17 cellular contexts compared by ENCODE assay signal in genomic region chr7:142712617-142712957, GRCh38. TPM values are rescaled to one million over a fixed set of nuclear protein-coding genes. Genes with fewer than 3 reads are reported as not detected.
DNase-seq lines count a peak whose midpoint lies in the region; ATAC-seq and TF ChIP-seq lines count a peak whose summit lies in the region.
"Had no signal": no experiment of that assay in that cellular context is flagged by ENCODE, and none has a peak within 500 bp of the region (broad histone marks: within the 10 kb centered on the region; RNA-seq: fewer than 3 reads in every experiment).

No MANE protein-coding gene starts in this region.

- peak; percentile 8 for TF ChIP-seq CTCF in lower lobe of right lung (IDR thresholded peaks at IDR 0.05)

- peaks cover 53% of the 10 kb centered on the region for H3K4me1 ChIP-seq in CD8-positive, alpha-beta memory T cell (ENCODE audit: insufficient read depth, low read length)
- H3K4me1 ChIP-seq in lower lobe of right lung: no peaks in the 10 kb centered on the region
- H3K4me1 ChIP-seq: upper lobe of left lung had no signal

- peaks cover 62% of the 10 kb centered on the region for H3K4me1 Mint-ChIP-seq in T-helper 2 cell treated with Interferon-gamma antibody and Interleukin-4, amounts not matched to agents 5 μg/mL and 100 μg/mL, for 36 hours (ENCODE audit: low read depth)
- H3K4me1 Mint-ChIP-seq in CD8-positive, alpha-beta memory T cell: peaks cover 59 to 84% (median 79%) of the 10 kb centered on the region in 3 donors
- peaks cover 54% of the 10 kb centered on the region for H3K4me1 Mint-ChIP-seq in activated CD4-positive, alpha-beta memory T cell treated with anti-CD3 and anti-CD28 coated beads for 36 hours (ENCODE audit: low read depth)

- no peaks in the 10 kb centered on the region for H3K9me3 ChIP-seq in CD8-positive, alpha-beta memory T cell (ENCODE audit: low read length)
- H3K9me3 ChIP-seq in lower lobe of right lung: no peaks in the 10 kb centered on the region
- H3K9me3 ChIP-seq: upper lobe of left lung had no signal

- H3K27me3 Mint-ChIP-seq in T-helper 2 cell treated with Interferon-gamma antibody and Interleukin-4, amounts not matched to agents 5 μg/mL and 100 μg/mL, for 36 hours (ENCODE audit: low read depth): no peaks in the 10 kb centered on the region
- no peaks in the 10 kb centered on the region for H3K27me3 Mint-ChIP-seq in CD8-positive, alpha-beta memory T cell
- no peaks in the 10 kb centered on the region for H3K27me3 Mint-ChIP-seq in activated CD4-positive, alpha-beta memory T cell treated with anti-CD3 and anti-CD28 coated beads for 36 hours
- H3K27me3 Mint-ChIP-seq: activated B cell treated with CpG ODN at 0.5 μM for 24 hours had no signal

- H3K36me3 ChIP-seq in CD8-positive, alpha-beta memory T cell (ENCODE audit: insufficient read depth, low read length): no peaks in the 10 kb centered on the region
- H3K36me3 ChIP-seq in lower lobe of right lung: no peaks in the 10 kb centered on the region
- H3K36me3 ChIP-seq: upper lobe of left lung had no signal

- H3K4me3 Mint-ChIP-seq in T-helper 2 cell treated with Interferon-gamma antibody and Interleukin-4, amounts not matched to agents 5 μg/mL and 100 μg/mL, for 36 hours: peak overlapping the region; percentile 44
- H3K4me3 Mint-ChIP-seq in CD8-positive, alpha-beta memory T cell: peak overlapping the region; percentile 16 to 93 (median 87)
- no peak overlapping the region for H3K4me3 Mint-ChIP-seq in activated CD4-positive, alpha-beta memory T cell treated with anti-CD3 and anti-CD28 coated beads for 36 hours

- H3K4me3 ChIP-seq in CD8-positive, alpha-beta memory T cell (ENCODE audit: low read length): no peak overlapping the region
- no peak overlapping the region for H3K4me3 ChIP-seq in lower lobe of right lung
- H3K4me3 ChIP-seq: upper lobe of left lung had no signal

- POLR2A ChIA-PET in CD8-positive, alpha-beta memory T cell (lab: Charles Lee): interaction anchor here (0.9 to 1.1 kb wide), 2 partner anchors 72 to 96 kb away, joined by 4 to 7 read pairs; no protein-coding TSS in a partner anchor
- POLR2A ChIA-PET in activated CD4-positive, alpha-beta memory T cell treated with anti-CD3 and anti-CD28 coated beads for 36 hours (lab: Charles Lee): no interaction called here

- DNase-seq in T-helper 2 cell treated with Interferon-gamma antibody and Interleukin-4, amounts not matched to agents 5 μg/mL and 100 μg/mL, for 36 hours (ENCODE audit: low spot score): no peak
- DNase-seq in T-helper 2 cell: no peak
- no peak for DNase-seq in CD8-positive, alpha-beta memory T cell
- DNase-seq in activated CD4-positive, alpha-beta memory T cell treated with anti-CD3 and anti-CD28 coated beads for 36 hours: no peak
- no peak for DNase-seq in lower lobe of right lung
- DNase-seq in NCI-H1436 (lab: John Stamatoyannopoulos, UW): no peak
- DNase-seq in NCI-H2171 treated with DMSO at 0.1 percent for 48 hours (lab: John Stamatoyannopoulos, UW): no peak
- DNase-seq: activated B cell treated with CpG ODN at 0.5 μM for 24 hours, activated T-cell treated with anti-CD3 and anti-CD28 coated beads for 4 hours, amygdala, foreskin melanocyte, NCI-H1048, upper lobe of left lung had no signal

- H3K27ac Mint-ChIP-seq in T-helper 2 cell treated with Interferon-gamma antibody and Interleukin-4, amounts not matched to agents 5 μg/mL and 100 μg/mL, for 36 hours: peak overlapping the region; percentile 90
- peak overlapping the region in 6 of 8 donors; percentile 64 to 97 (median 91) for H3K27ac Mint-ChIP-seq in CD8-positive, alpha-beta memory T cell
- H3K27ac Mint-ChIP-seq in activated CD4-positive, alpha-beta memory T cell treated with anti-CD3 and anti-CD28 coated beads for 36 hours: peak overlapping the region; percentile 71
- H3K27ac Mint-ChIP-seq: activated B cell treated with CpG ODN at 0.5 μM for 24 hours had no signal

- CTCF ChIA-PET in CD8-positive, alpha-beta memory T cell (lab: Charles Lee): interaction anchor here (1.0 to 5.4 kb wide), 3 partner anchors 70 to 98 kb away, joined by 4 to 32 read pairs (median 18); no protein-coding TSS in a partner anchor
- CTCF ChIA-PET in activated CD4-positive, alpha-beta memory T cell treated with anti-CD3 and anti-CD28 coated beads for 36 hours (lab: Charles Lee): interaction anchor here (0.9 to 7.3 kb wide), 8 partner anchors 13 to 101 kb away, joined by 3 to 53 read pairs (median 4); partner anchors contain the start of gene PRSS2

- no peaks in the 10 kb centered on the region for H3K9me3 Mint-ChIP-seq in T-helper 2 cell treated with Interferon-gamma antibody and Interleukin-4, amounts not matched to agents 5 μg/mL and 100 μg/mL, for 36 hours
- H3K9me3 Mint-ChIP-seq in CD8-positive, alpha-beta memory T cell: no peaks in the 10 kb centered on the region
- no peaks in the 10 kb centered on the region for H3K9me3 Mint-ChIP-seq in activated CD4-positive, alpha-beta memory T cell treated with anti-CD3 and anti-CD28 coated beads for 36 hours
- H3K9me3 Mint-ChIP-seq: activated B cell treated with CpG ODN at 0.5 μM for 24 hours had no signal

- H3K27ac ChIP-seq in CD8-positive, alpha-beta memory T cell (ENCODE audit: low read depth, low read length): no peak overlapping the region
- H3K27ac ChIP-seq in lower lobe of right lung: no peak overlapping the region
- H3K27ac ChIP-seq: upper lobe of left lung had no signal

- no peak for ATAC-seq in lower lobe of right lung
- ATAC-seq in HG03025 (IDR thresholded peaks at IDR 0.05; ENCODE audit: low FRiP score, unreplicated experiment): no peak

- intact Hi-C loops in activated CD4-positive, alpha-beta memory T cell treated with anti-CD3 and anti-CD28 coated beads for 36 hours (cut with micrococcal nuclease): loop anchor here (1.0 to 10.0 kb wide), 4 partner anchors 40 to 532 kb away; no protein-coding TSS in a partner anchor
- intact Hi-C loops in lower lobe of right lung (cut with DNase I): no loop called here

- H3K27me3 ChIP-seq in CD8-positive, alpha-beta memory T cell (ENCODE audit: insufficient read depth, low read length, poor library complexity, severe bottlenecking): no peaks in the 10 kb centered on the region
- no peaks in the 10 kb centered on the region for H3K27me3 ChIP-seq in lower lobe of right lung (ENCODE audit: low read depth)
- H3K27me3 ChIP-seq: upper lobe of left lung had no signal

- H3K36me3 Mint-ChIP-seq in T-helper 2 cell treated with Interferon-gamma antibody and Interleukin-4, amounts not matched to agents 5 μg/mL and 100 μg/mL, for 36 hours (ENCODE audit: low read depth): peaks cover 1% of the 10 kb centered on the region
- no peaks in the 10 kb centered on the region for H3K36me3 Mint-ChIP-seq in CD8-positive, alpha-beta memory T cell
- no peaks in the 10 kb centered on the region for H3K36me3 Mint-ChIP-seq in activated CD4-positive, alpha-beta memory T cell treated with anti-CD3 and anti-CD28 coated beads for 36 hours

RNA-seq across cellular contexts. Expression of gene PRSS1, which starts 36.7 kb away (rescaled TPM):
- total RNA-seq in CD8-positive, alpha-beta memory T cell: not detected
- polyA plus RNA-seq in CD8-positive, alpha-beta memory T cell: not detected
- not detected for total RNA-seq in activated CD4-positive, alpha-beta memory T cell treated with anti-CD3 and anti-CD28 coated beads for 36 hours
- not detected for total RNA-seq in lower lobe of right lung
- total RNA-seq: A172, activated B cell treated with CpG ODN at 0.5 μM for 24 hours, myocyte, RPMI7951 had no signal

RNA-seq across cellular contexts. Expression of gene PRSS2, which starts 58.2 kb away (rescaled TPM):
- total RNA-seq in CD8-positive, alpha-beta memory T cell: not detected
- not detected for polyA plus RNA-seq in CD8-positive, alpha-beta memory T cell
- not detected for total RNA-seq in activated CD4-positive, alpha-beta memory T cell treated with anti-CD3 and anti-CD28 coated beads for 36 hours
- not detected for total RNA-seq in lower lobe of right lung
- total RNA-seq: A172, activated B cell treated with CpG ODN at 0.5 μM for 24 hours, myocyte, RPMI7951 had no signal
